8 cellular contexts compared by ENCODE assay signal in genomic region chr17:37406635-37407455, GRCh38. TPM values are rescaled to one million over a fixed set of nuclear protein-coding genes. Genes with fewer than 3 reads are reported as not detected.
A peak's percentile ranks its signal among the peaks of the same experiment; 100 is the strongest.
DNase-seq lines count a peak whose midpoint lies in the region; ATAC-seq and TF ChIP-seq lines count a peak whose summit lies in the region.

ACACA (minus strand) TSS chr17:37406836; CDS start chr17:37406299, 537 bp downstream.
A gene with protein sequence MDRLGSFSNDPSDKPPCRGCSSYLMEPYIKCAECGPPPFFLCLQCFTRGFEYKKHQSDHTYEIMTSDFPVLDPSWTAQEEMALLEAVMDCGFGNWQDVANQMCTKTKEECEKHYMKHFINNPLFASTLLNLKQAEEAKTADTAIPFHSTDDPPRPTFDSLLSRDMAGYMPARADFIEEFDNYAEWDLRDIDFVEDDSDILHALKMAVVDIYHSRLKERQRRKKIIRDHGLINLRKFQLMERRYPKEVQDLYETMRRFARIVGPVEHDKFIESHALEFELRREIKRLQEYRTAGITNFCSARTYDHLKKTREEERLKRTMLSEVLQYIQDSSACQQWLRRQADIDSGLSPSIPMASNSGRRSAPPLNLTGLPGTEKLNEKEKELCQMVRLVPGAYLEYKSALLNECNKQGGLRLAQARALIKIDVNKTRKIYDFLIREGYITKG (plus strand): TSS chr17:37406886. CDS start chr17:37411366, 4,480 bp downstream.

- no peaks in the 10 kb centered on the region for H3K9me3 ChIP-seq in stomach

- H3K4me3 Mint-ChIP-seq in neural crest cell = peak within 1 kb of the TSS; percentile 99

- H3K27ac ChIP-seq in KMS-11 = peak within 1 kb of the TSS; percentile 84
- H3K27ac ChIP-seq in stomach = peak within 1 kb of the TSS; percentile 91 to 98 (median 94)

- peaks cover 8% of the 10 kb centered on the region for H3K36me3 Mint-ChIP-seq in neural crest cell (ENCODE audit: low read depth)

- TF ChIP-seq CTCF in KMS-11 (conservative IDR thresholded peaks at IDR 0.05; ENCODE audit: low read depth, low read length) (no peak), fibroblast of villous mesenchyme (IDR thresholded peaks at IDR 0.05; ENCODE audit: insufficient read depth, low read depth, low read length) (no peak), neural crest cell (conservative IDR thresholded peaks at IDR 0.05) (no peak), stomach (IDR thresholded peaks at IDR 0.05) (peak in 2 of 7 experiments; percentile 1 to 9)

- WGBS in stomach, 5 donors = 0 to 1% (median 0%) methylated on average over 29 to 97 of the region's 97 CpGs

- peak within 1 kb of the TSS; percentile 92 for H3K9ac ChIP-seq in KMS-11

- intact Hi-C loops in stomach (cut with DNase I; ENCODE audit: low total_unique reads) = no loop called here

- no peaks in the 10 kb centered on the region for H3K27me3 Mint-ChIP-seq in neural crest cell (ENCODE audit: low read depth)

- H3K4me2 ChIP-seq in KMS-11 = peak within 1 kb of the TSS; percentile 90

- TF ChIP-seq POLR2A in Raji (IDR thresholded peaks at IDR 0.05; ENCODE audit: insufficient read depth, low read depth, low read length) (peak; percentile 89), stomach (IDR thresholded peaks at IDR 0.05) (peak in 1 of 4 donors; percentile 13)

- H3K79me2 ChIP-seq in KMS-11 (ENCODE audit: insufficient read depth, low read depth) = peaks cover 51% of the 10 kb centered on the region

- H3K9me3 Mint-ChIP-seq in neural crest cell = no peaks in the 10 kb centered on the region

- peaks cover 24% of the 10 kb centered on the region for H3K4me1 ChIP-seq in KMS-11 (ENCODE audit: low read depth, poor library complexity, severe bottlenecking)
- H3K4me1 ChIP-seq in stomach = peaks cover 12 to 44% (median 34%) of the 10 kb centered on the region in 4 donors

- H3K4me3 ChIP-seq in KMS-11 (IDR thresholded peaks at IDR 0.05; ENCODE audit: insufficient read depth, low read depth, low read length) (no peak within 1 kb of the TSS), fibroblast of villous mesenchyme (ENCODE audit: low read depth, low read length) (peak within 1 kb of the TSS; percentile 80), stomach (peak within 1 kb of the TSS; percentile 65 to 82 (median 77))

- H2AFZ ChIP-seq in KMS-11 (ENCODE audit: low read depth) = peak within 1 kb of the TSS; percentile 89

- H3K4me1 Mint-ChIP-seq in neural crest cell = peaks cover 42% of the 10 kb centered on the region

- DNase-seq in DMS79 treated with DMSO at 0.1 percent for 48 hours (lab: John Stamatoyannopoulos, UW) (peak; percentile 70), fibroblast of villous mesenchyme (ENCODE audit: low read depth) (peak; percentile 76), neural crest cell (ENCODE audit: low read depth, low spot score) (peak; percentile 66), stomach (peak; percentile 82)
- DNase-seq in activated effector memory CD4-positive, alpha-beta T cell treated with Interleukin-2 at 50 U/mL for 16 hours = peak; percentile 69

- ATAC-seq in GM21737 (IDR thresholded peaks at IDR 0.05; ENCODE audit: unreplicated experiment) = peak; percentile 82

- H3K36me3 ChIP-seq in KMS-11 (ENCODE audit: insufficient read depth) (no peaks in the 10 kb centered on the region; the same call in 1 of the 2 replicates), stomach (peaks cover 0 to 19% (median 13%) of the 10 kb centered on the region in 4 donors)

- H3K27me3 ChIP-seq in KMS-11 (ENCODE audit: insufficient read depth, low read depth) = no peaks in the 10 kb centered on the region
- no peaks in the 10 kb centered on the region for H3K27me3 ChIP-seq in stomach

- H3K27ac Mint-ChIP-seq in neural crest cell (ENCODE audit: unreplicated experiment) = peak within 1 kb of the TSS; percentile 96

- peak; percentile 49 for TF ChIP-seq EP300 in stomach (IDR thresholded peaks at IDR 0.05)

- H4K20me1 ChIP-seq in KMS-11 (ENCODE audit: insufficient read depth) = no peaks in the 10 kb centered on the region

RNA-seq across cellular contexts. Expression of gene ACACA, which starts in this region (rescaled TPM):
- total RNA-seq in fibroblast of villous mesenchyme (70.2 and 89.4 TPM in 2 replicates), neural crest cell (193 and 211 TPM in 2 replicates), stomach (10 to 100 TPM; 12.3 to 59.8 (median 45.2) TPM)
- polyA plus RNA-seq in stomach = 10 to 100 TPM in 2 of 3 donors, 1 to 10 TPM in 1; 9.9 to 15.0 (median 13.9) TPM

RNA-seq across cellular contexts. Expression of the second gene that starts in this region (rescaled TPM):
- total RNA-seq in fibroblast of villous mesenchyme (15.5 and 16.1 TPM in 2 replicates), neural crest cell (31.0 and 36.5 TPM in 2 replicates), stomach (10 to 100 TPM in 4 of 5 donors, 1 to 10 TPM in 1; 8.0 to 54.3 (median 19.0) TPM)
- 1 to 10 TPM; 6.5 to 8.2 (median 6.8) TPM for polyA plus RNA-seq in stomach
